Comparison of ENCODE assay signal across 8 cellular contexts in genomic region chr2:28390241-28390856, GRCh38. TPM values are rescaled to one million over a fixed set of nuclear protein-coding genes. Genes with fewer than 3 reads are reported as not detected.
DNase-seq lines count a peak whose midpoint lies in the region; ATAC-seq and TF ChIP-seq lines count a peak whose summit lies in the region.

No MANE protein-coding gene starts in this region.

- CTCF ChIA-PET in Panc1 (lab: Charles Lee), result no interaction called here

- peak overlapping the region; percentile 93 for H3K27ac Mint-ChIP-seq in activated T-helper 17 cell treated with anti-CD3 and anti-CD28 coated beads, Interleukin-2, amount 50 U/mL, for 72 hours
- peak overlapping the region; percentile 83 to 98 (median 94) for H3K27ac Mint-ChIP-seq in naive thymus-derived CD8-positive, alpha-beta T cell
- H3K27ac Mint-ChIP-seq in stimulated activated naive B cell treated with anti-CD40 and anti-IgM and Interleukin-4, amounts not matched to agents 10 μg/mL and 1 μg/mL and 100 μg/mL, for 72 hours, result peak overlapping the region; percentile 95

- H3K9me3 ChIP-seq in DOHH2 (ENCODE audit: control insufficient read depth, insufficient read depth, low read length), result no peaks in the 10 kb centered on the region
- no peaks in the 10 kb centered on the region for H3K9me3 ChIP-seq in Panc1 (ENCODE audit: control insufficient read depth, insufficient read depth, low read depth, low read length)

- POLR2A ChIA-PET in Panc1 (lab: Charles Lee), result no interaction called here
- POLR2A ChIA-PET in naive thymus-derived CD8-positive, alpha-beta T cell (lab: Charles Lee), result interaction anchor here (0.5 to 1.4 kb wide), 4 partner anchors 12 to 41 kb away, joined by 3 to 7 read pairs (median 3); no protein-coding TSS in a partner anchor

- TF ChIP-seq CTCF in DOHH2 (IDR thresholded peaks at IDR 0.05; ENCODE audit: low read depth, low read length, poor library complexity, severe bottlenecking), result no peak
- peak; percentile 26; the same call in 1 of the 2 replicates for TF ChIP-seq CTCF in Panc1 (IDR thresholded peaks at IDR 0.05)
- peak; percentile 5 for TF ChIP-seq CTCF in fibroblast of mammary gland (conservative IDR thresholded peaks at IDR 0.05; ENCODE audit: control insufficient read depth, insufficient read depth, low read depth, low read length)

- H3K4me1 ChIP-seq in DOHH2 (ENCODE audit: control insufficient read depth, low read length) (peaks cover 18% of the 10 kb centered on the region), Panc1 (ENCODE audit: control insufficient read depth, insufficient read depth, low read length) (peaks cover 11% of the 10 kb centered on the region)

- H3K36me3 ChIP-seq in DOHH2 (ENCODE audit: control insufficient read depth, low read length), result no peaks in the 10 kb centered on the region
- H3K36me3 ChIP-seq in Panc1 (ENCODE audit: control insufficient read depth, insufficient read depth, low read length), result peaks cover 4% of the 10 kb centered on the region; the same call in 1 of the 2 replicates

- no peak overlapping the region for H3K4me3 Mint-ChIP-seq in activated T-helper 17 cell treated with anti-CD3 and anti-CD28 coated beads, Interleukin-2, amount 50 U/mL, for 72 hours
- H3K4me3 Mint-ChIP-seq in naive thymus-derived CD8-positive, alpha-beta T cell, result peak overlapping the region in 9 of 10 donors; percentile 78 to 92 (median 89)
- H3K4me3 Mint-ChIP-seq in stimulated activated naive B cell treated with anti-CD40 and anti-IgM and Interleukin-4, amounts not matched to agents 10 μg/mL and 1 μg/mL and 100 μg/mL, for 72 hours, result peak overlapping the region in 1 of 2 donors; percentile 88

- DNase-seq in Panc1 (ENCODE audit: low read depth, low spot score) (peak; percentile 43), fibroblast of mammary gland (ENCODE audit: low read depth) (peak; percentile 93), NAMALWA (ENCODE audit: low spot score) (no peak)
- peak; percentile 59 to 89 (median 83) for DNase-seq in naive thymus-derived CD8-positive, alpha-beta T cell
- peak; percentile 79 for DNase-seq in stimulated activated naive B cell treated with anti-CD40 and anti-IgM and Interleukin-4, amounts not matched to agents 10 μg/mL and 1 μg/mL and 100 μg/mL, for 72 hours

- intact Hi-C loops in Panc1 (cut with micrococcal nuclease; ENCODE audit: unreplicated experiment), result loop anchor here (5.0 to 10.0 kb wide), 3 partner anchors 236 to 498 kb away; partner anchors contain the start of genes BABAM2 and RBKS

- peaks cover 23% of the 10 kb centered on the region for H3K4me1 Mint-ChIP-seq in activated T-helper 17 cell treated with anti-CD3 and anti-CD28 coated beads, Interleukin-2, amount 50 U/mL, for 72 hours
- peaks cover 11 to 32% (median 17%) of the 10 kb centered on the region in 4 donors for H3K4me1 Mint-ChIP-seq in naive thymus-derived CD8-positive, alpha-beta T cell
- peaks cover 28 to 39% of the 10 kb centered on the region in 2 donors for H3K4me1 Mint-ChIP-seq in stimulated activated naive B cell treated with anti-CD40 and anti-IgM and Interleukin-4, amounts not matched to agents 10 μg/mL and 1 μg/mL and 100 μg/mL, for 72 hours

- no peaks in the 10 kb centered on the region for H3K79me2 ChIP-seq in DOHH2 (ENCODE audit: control insufficient read depth, low read length)

- ATAC-seq in HG03520 (IDR thresholded peaks at IDR 0.05; ENCODE audit: unreplicated experiment), result peak; percentile 25
- peak; percentile 33 for ATAC-seq in Panc1
- peak; percentile 47 for ATAC-seq in activated T-helper 17 cell treated with anti-CD3 and anti-CD28 coated beads, Interleukin-2, amount 50 U/mL, for 72 hours (replicated peaks)
- ATAC-seq in naive thymus-derived CD8-positive, alpha-beta T cell, result peak; percentile 39 to 48
- peak; percentile 38 to 45 for ATAC-seq in stimulated activated naive B cell treated with anti-CD40 and anti-IgM and Interleukin-4, amounts not matched to agents 10 μg/mL and 1 μg/mL and 100 μg/mL, for 72 hours (replicated peaks)

- H3F3A ChIP-seq in DOHH2 (ENCODE audit: control insufficient read depth, insufficient read depth), result no peaks in the 10 kb centered on the region

- H3K4me2 ChIP-seq in DOHH2 (ENCODE audit: low read length), result peak overlapping the region; percentile 72

- 0 out of 2 replicates have a peak, but pooled peaks cover 3% of the 10 kb centered on the region for H4K20me1 ChIP-seq in DOHH2 (ENCODE audit: control insufficient read depth, insufficient read depth, low read depth, low read length)

- H3K36me3 Mint-ChIP-seq in activated T-helper 17 cell treated with anti-CD3 and anti-CD28 coated beads, Interleukin-2, amount 50 U/mL, for 72 hours (ENCODE audit: low read depth), result peaks cover 9% of the 10 kb centered on the region
- peaks cover 0 to 2% (median 0%) of the 10 kb centered on the region in 3 donors for H3K36me3 Mint-ChIP-seq in naive thymus-derived CD8-positive, alpha-beta T cell
- peaks cover 8 to 10% of the 10 kb centered on the region in 2 donors for H3K36me3 Mint-ChIP-seq in stimulated activated naive B cell treated with anti-CD40 and anti-IgM and Interleukin-4, amounts not matched to agents 10 μg/mL and 1 μg/mL and 100 μg/mL, for 72 hours

- H3K27ac ChIP-seq in DOHH2 (ENCODE audit: low read depth, low read length), result no peak overlapping the region
- H3K27ac ChIP-seq in Panc1 (ENCODE audit: low read length), result peak overlapping the region; percentile 78

- BruUV-seq in Panc1 (replicated peaks; lab: Mats Ljungman, UMichigan), result no TSS peak

- no peaks in the 10 kb centered on the region for H3K9me2 ChIP-seq in DOHH2 (replicated peaks; ENCODE audit: control insufficient read depth, low read length)

- peaks cover 72% of the 10 kb centered on the region for H3K27me3 ChIP-seq in DOHH2 (ENCODE audit: control insufficient read depth, low read length)
- no peaks in the 10 kb centered on the region for H3K27me3 ChIP-seq in Panc1 (ENCODE audit: control insufficient read depth, insufficient read depth, low read length)

- no peaks in the 10 kb centered on the region for H3K27me3 Mint-ChIP-seq in activated T-helper 17 cell treated with anti-CD3 and anti-CD28 coated beads, Interleukin-2, amount 50 U/mL, for 72 hours
- peaks cover 0 to 2% (median 0%) of the 10 kb centered on the region in 5 donors for H3K27me3 Mint-ChIP-seq in naive thymus-derived CD8-positive, alpha-beta T cell
- H3K27me3 Mint-ChIP-seq in stimulated activated naive B cell treated with anti-CD40 and anti-IgM and Interleukin-4, amounts not matched to agents 10 μg/mL and 1 μg/mL and 100 μg/mL, for 72 hours, result peaks cover 0 to 13% of the 10 kb centered on the region in 2 donors

- peaks cover 4% of the 10 kb centered on the region for H3K9me3 Mint-ChIP-seq in activated T-helper 17 cell treated with anti-CD3 and anti-CD28 coated beads, Interleukin-2, amount 50 U/mL, for 72 hours
- H3K9me3 Mint-ChIP-seq in naive thymus-derived CD8-positive, alpha-beta T cell, result peaks cover 0 to 1% (median 0%) of the 10 kb centered on the region in 9 donors
- H3K9me3 Mint-ChIP-seq in stimulated activated naive B cell treated with anti-CD40 and anti-IgM and Interleukin-4, amounts not matched to agents 10 μg/mL and 1 μg/mL and 100 μg/mL, for 72 hours, result peaks cover 0 to 2% of the 10 kb centered on the region in 2 donors

- peak overlapping the region; percentile 50 for H3K4me3 ChIP-seq in DOHH2 (ENCODE audit: low read length)
- peak overlapping the region; percentile 69 to 85 for H3K4me3 ChIP-seq in Panc1 (ENCODE audit: low read depth in 2 of 2, low read length in 2 of 2)
- peak overlapping the region; percentile 57 for H3K4me3 ChIP-seq in fibroblast of mammary gland (ENCODE audit: control insufficient read depth, low read depth, low read length)

- in situ Hi-C loops in Panc1 (cut with HindIII; ENCODE audit: low pct_unique_long_range_greater_than_20kb, low sequenced_read_pairs), result no loop called here

RNA-seq across cellular contexts. Expression of gene FOSL2, which starts 2.3 kb away (rescaled TPM):
- total RNA-seq in Panc1 (2021; ENCODE audit: unreplicated experiment), result 29.0 TPM
- 34.9 TPM for polyA plus RNA-seq in Panc1 (2012; ENCODE audit: insufficient read length)
- 100 to 1,000 TPM in 1 of 2 donors, 10 to 100 TPM in 1; 90.9 to 214 TPM for total RNA-seq in activated T-helper 17 cell treated with anti-CD3 and anti-CD28 coated beads, Interleukin-2, amount 50 U/mL, for 72 hours
- total RNA-seq in naive thymus-derived CD8-positive, alpha-beta T cell, result 1 to 10 TPM; 1.2 to 1.6 TPM
- polyA plus RNA-seq in naive thymus-derived CD8-positive, alpha-beta T cell, result 1 to 10 TPM in 1 of 3 donors, under 1 TPM in 2; 0.46 to 6.5 (median 0.85) TPM

Comparison
In these comparisons a context has a peak if more than half of its experiments do, and no peak if none do; other contexts are left out.
1. RNA of gene FOSL2, which starts 2.3 kb away (total RNA-seq): 90.9 to 214 TPM in activated T-helper 17 cell treated with anti-CD3 and anti-CD28 coated beads, Interleukin-2, amount 50 U/mL, for 72 hours and 29.0 TPM in Panc1 (single experiment); 1.2 to 1.6 TPM in naive thymus-derived CD8-positive, alpha-beta T cell; every median in the first group is over 10 times any median in the second.
2. Peak in every context shown above with its lines, with median percentiles within 50 percentile points of each other: H3K4me3 ChIP-seq, ATAC-seq and H3K27ac Mint-ChIP-seq.